22 cellular contexts compared by ENCODE assay signal in the genomic region with DNA sequence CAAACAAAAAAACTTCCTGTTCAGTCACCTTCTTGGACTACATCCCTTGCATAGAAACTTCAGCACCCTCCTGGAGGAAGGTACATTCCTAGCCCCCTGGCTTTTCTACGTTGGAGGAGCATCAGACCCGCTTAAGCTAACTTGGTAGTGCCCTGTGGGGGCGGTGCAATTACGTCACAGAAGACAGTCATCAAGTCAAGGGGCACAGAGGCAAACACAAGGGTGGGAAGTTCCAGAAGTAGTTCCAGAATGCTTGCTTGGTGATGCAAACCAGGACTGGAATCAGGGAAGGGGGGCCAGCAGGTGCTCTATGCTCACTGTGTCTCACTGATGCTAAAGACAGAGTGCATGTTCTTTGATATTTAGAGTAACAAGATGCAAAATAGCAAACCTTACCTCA. TPM values are rescaled to one million over a fixed set of nuclear protein-coding genes. Genes with fewer than 3 reads are reported as not detected.
DNase-seq lines count a peak whose midpoint lies in the region; ATAC-seq and TF ChIP-seq lines count a peak whose summit lies in the region.
"Had no signal": no experiment of that assay in that cellular context is flagged by ENCODE, and none has a peak within 500 bp of the region (broad histone marks: within the 10 kb centered on the region; RNA-seq: fewer than 3 reads in every experiment).

No MANE protein-coding gene starts in this region.

- H3K27ac ChIP-seq in vagina: no peak overlapping the region
- H3K27ac ChIP-seq: PC-9, prostate gland, SJCRH30, thyroid gland had no signal

- intact Hi-C loops in vagina (cut with DNase I): no loop called here

- no peaks in the 10 kb centered on the region for H3K27me3 ChIP-seq in vagina
- H3K27me3 ChIP-seq: SJCRH30, thyroid gland had no signal

- peak; percentile 25 for DNase-seq in activated naive CD4-positive, alpha-beta T cell treated with anti-CD3 and anti-CD28 coated beads, Interleukin-2, amount 50 U/mL, for 16 hours
- DNase-seq in activated naive CD4-positive, alpha-beta T cell treated with anti-CD3 and anti-CD28 coated beads, Interleukin-2, amount 50 U/mL, for 72 hours (ENCODE audit: low spot score in 2 of 2): no peak
- peak; percentile 69 for DNase-seq in amniotic epithelial cell (ENCODE audit: low read depth)
- DNase-seq in islet precursor cell: peak; percentile 61
- no peak for DNase-seq in vagina (ENCODE audit: extremely low spot score in 2 of 2)
- no peak for DNase-seq in cerebellar cortex (ENCODE audit: low spot score)
- DNase-seq: activated CD8-positive, alpha-beta memory T cell treated with anti-CD3 and anti-CD28 coated beads, Interleukin-2, amount 50 U/mL, for 4 hours; activated naive CD4-positive, alpha-beta T cell; CD4-positive, alpha-beta T cell; left colon; NCI-H1694 treated with DMSO at 0.1 percent for 48 hours; NCI-H2227 treated with DMSO at 0.1 percent for 48 hours; T-helper 2 cell; thyroid gland had no signal

- H3K27me3 Mint-ChIP-seq in stimulated activated naive CD8-positive, alpha-beta T cell treated with anti-CD3 and anti-CD28 coated beads, Interleukin-15, Interleukin-2, amounts not matched to agents 100 ng/mL and 50 ng/mL, for 24 hours: no peaks in the 10 kb centered on the region
- H3K27me3 Mint-ChIP-seq: CD4-positive, alpha-beta T cell had no signal

- H3K4me1 Mint-ChIP-seq in stimulated activated naive CD8-positive, alpha-beta T cell treated with anti-CD3 and anti-CD28 coated beads, Interleukin-15, Interleukin-2, amounts not matched to agents 100 ng/mL and 50 ng/mL, for 24 hours (ENCODE audit: low read depth): peaks cover 84% of the 10 kb centered on the region

- H3K4me3 ChIP-seq in vagina: no peak overlapping the region
- H3K4me3 ChIP-seq: PC-9, prostate gland, SJCRH30, smooth muscle cell, thyroid gland had no signal

- TF ChIP-seq POLR2A in vagina (IDR thresholded peaks at IDR 0.05): no peak

- H3K9me3 ChIP-seq in vagina: no peaks in the 10 kb centered on the region
- H3K9me3 ChIP-seq: prostate gland, SJCRH30, thyroid gland had no signal

- no peaks in the 10 kb centered on the region for H3K9me3 Mint-ChIP-seq in activated naive CD4-positive, alpha-beta T cell treated with anti-CD3 and anti-CD28 coated beads, Interleukin-2, amount 50 U/mL, for 72 hours
- no peaks in the 10 kb centered on the region for H3K9me3 Mint-ChIP-seq in stimulated activated naive CD8-positive, alpha-beta T cell treated with anti-CD3 and anti-CD28 coated beads, Interleukin-15, Interleukin-2, amounts not matched to agents 100 ng/mL and 50 ng/mL, for 24 hours
- H3K9me3 Mint-ChIP-seq: CD4-positive, alpha-beta T cell; neural crest cell had no signal

- peaks cover 7% of the 10 kb centered on the region for H3K4me1 ChIP-seq in vagina
- H3K4me1 ChIP-seq: prostate gland, SJCRH30, thyroid gland had no signal

- no peak for TF ChIP-seq CTCF in vagina (IDR thresholded peaks at IDR 0.05)

- ATAC-seq in activated naive CD4-positive, alpha-beta T cell treated with anti-CD3 and anti-CD28 coated beads, Interleukin-2, amount 50 U/mL, for 72 hours: no peak
- no peak for ATAC-seq in GM21390 (IDR thresholded peaks at IDR 0.05; ENCODE audit: unreplicated experiment)
- ATAC-seq: HCT116, left colon had no signal

- H3K27ac Mint-ChIP-seq in activated naive CD4-positive, alpha-beta T cell treated with anti-CD3 and anti-CD28 coated beads, Interleukin-2, amount 50 U/mL, for 72 hours: peak overlapping the region in 1 of 2 donors; percentile 29
- H3K27ac Mint-ChIP-seq in stimulated activated naive CD8-positive, alpha-beta T cell treated with anti-CD3 and anti-CD28 coated beads, Interleukin-15, Interleukin-2, amounts not matched to agents 100 ng/mL and 50 ng/mL, for 24 hours: peak overlapping the region; percentile 69
- H3K27ac Mint-ChIP-seq: CD4-positive, alpha-beta T cell had no signal

- no peaks in the 10 kb centered on the region for H3K36me3 ChIP-seq in vagina
- H3K36me3 ChIP-seq: prostate gland, SJCRH30, thyroid gland had no signal

- H3K4me3 Mint-ChIP-seq in stimulated activated naive CD8-positive, alpha-beta T cell treated with anti-CD3 and anti-CD28 coated beads, Interleukin-15, Interleukin-2, amounts not matched to agents 100 ng/mL and 50 ng/mL, for 24 hours: no peak overlapping the region
- H3K4me3 Mint-ChIP-seq: CD4-positive, alpha-beta T cell; neural crest cell had no signal

- peaks cover 0 to 18% of the 10 kb centered on the region in 2 donors for H3K36me3 Mint-ChIP-seq in activated naive CD4-positive, alpha-beta T cell treated with anti-CD3 and anti-CD28 coated beads, Interleukin-2, amount 50 U/mL, for 72 hours
- H3K36me3 Mint-ChIP-seq in stimulated activated naive CD8-positive, alpha-beta T cell treated with anti-CD3 and anti-CD28 coated beads, Interleukin-15, Interleukin-2, amounts not matched to agents 100 ng/mL and 50 ng/mL, for 24 hours (ENCODE audit: low read depth): no peaks in the 10 kb centered on the region

RNA-seq across cellular contexts. Expression of a gene that starts 15.2 kb away (rescaled TPM):
- 100 to 1,000 TPM in 1 of 2 donors, 10 to 100 TPM in 1; 63.3 to 219 TPM for total RNA-seq in activated naive CD4-positive, alpha-beta T cell treated with anti-CD3 and anti-CD28 coated beads, Interleukin-2, amount 50 U/mL, for 72 hours
- 53.3 TPM for total RNA-seq in vagina

Comparison
In these comparisons a context has a peak if more than half of its experiments do, and no peak if none do; other contexts are left out.
1. DNase-seq: peak in activated naive CD4-positive, alpha-beta T cell treated with anti-CD3 and anti-CD28 coated beads, Interleukin-2, amount 50 U/mL, for 16 hours (single experiment), amniotic epithelial cell (single experiment) and islet precursor cell (single experiment); none in activated naive CD4-positive, alpha-beta T cell treated with anti-CD3 and anti-CD28 coated beads, Interleukin-2, amount 50 U/mL, for 72 hours (0 of 2), vagina (0 of 2) and cerebellar cortex (single experiment).